9 cellular contexts compared by ENCODE assay signal in genomic region chr3:152026033-152026556, GRCh38.
DNase-seq lines count a peak whose midpoint lies in the region; ATAC-seq and TF ChIP-seq lines count a peak whose summit lies in the region.
"Had no signal": no experiment of that assay in that cellular context is flagged by ENCODE, and none has a peak within 500 bp of the region (broad histone marks: within the 10 kb centered on the region; RNA-seq: fewer than 3 reads in every experiment).

No MANE protein-coding gene starts in this region.

- no peak overlapping the region for H3K27ac ChIP-seq in psoas muscle

- no peaks in the 10 kb centered on the region for H3K4me1 ChIP-seq in psoas muscle

- no peak overlapping the region for H3K4me3 ChIP-seq in psoas muscle

- H3K27ac Mint-ChIP-seq in stimulated activated naive CD8-positive, alpha-beta T cell treated with anti-CD3 and anti-CD28 coated beads, Interleukin-15, amount 100 ng/mL, for 72 hours: no peak overlapping the region
- H3K27ac Mint-ChIP-seq: activated CD4-positive, alpha-beta memory T cell treated with anti-CD3 and anti-CD28 coated beads for 36 hours had no signal

- H3K27me3 ChIP-seq in psoas muscle (ENCODE audit: insufficient read depth in 3 of 3, low read length in 2 of 3): no peaks in the 10 kb centered on the region

- intact Hi-C loops in psoas muscle (cut with DNase I): no loop called here

- H3K27me3 Mint-ChIP-seq in stimulated activated naive CD8-positive, alpha-beta T cell treated with anti-CD3 and anti-CD28 coated beads, Interleukin-15, amount 100 ng/mL, for 72 hours: peaks cover 7% of the 10 kb centered on the region

- 82% methylated on average over 5 of the region's 5 CpGs for WGBS in psoas muscle, 3 donors

- DNase-seq in GM04503 (ENCODE audit: low read depth) (peak; percentile 54), NCI-H226 (peak; percentile 49), brain pericyte (ENCODE audit: low read depth, low spot score) (peak; percentile 17), omental fat pad (ENCODE audit: low spot score) (no peak), psoas muscle (no peak)
- DNase-seq in stimulated activated naive CD8-positive, alpha-beta T cell treated with anti-CD3 and anti-CD28 coated beads, Interleukin-15, amount 100 ng/mL, for 72 hours: no peak
- DNase-seq in activated CD4-positive, alpha-beta T cell treated with anti-CD3 and anti-CD28 coated beads, Interleukin-2, amount 50 U/mL, for 4 hours: no peak
- DNase-seq: activated CD4-positive, alpha-beta memory T cell treated with anti-CD3 and anti-CD28 coated beads for 36 hours had no signal

- H3K9me3 ChIP-seq in psoas muscle: no peaks in the 10 kb centered on the region

- peak; percentile 48 for ATAC-seq in omental fat pad (ENCODE audit: low FRiP score)
- ATAC-seq in stimulated activated naive CD8-positive, alpha-beta T cell treated with anti-CD3 and anti-CD28 coated beads, Interleukin-15, amount 100 ng/mL, for 72 hours: no peak
- no peak for ATAC-seq in GM21723 (IDR thresholded peaks at IDR 0.05; ENCODE audit: unreplicated experiment)
- ATAC-seq in psoas muscle: no peak

- no peak for TF ChIP-seq CTCF in omental fat pad (IDR thresholded peaks at IDR 0.05)
- TF ChIP-seq CTCF in psoas muscle (IDR thresholded peaks at IDR 0.05): no peak

- no peak overlapping the region for H3K4me3 Mint-ChIP-seq in stimulated activated naive CD8-positive, alpha-beta T cell treated with anti-CD3 and anti-CD28 coated beads, Interleukin-15, amount 100 ng/mL, for 72 hours
- H3K4me3 Mint-ChIP-seq: activated CD4-positive, alpha-beta memory T cell treated with anti-CD3 and anti-CD28 coated beads for 36 hours had no signal

- no peaks in the 10 kb centered on the region for H3K36me3 ChIP-seq in psoas muscle (ENCODE audit: insufficient read depth in 1 of 2, low read depth in 1 of 2)

- H3K4me1 Mint-ChIP-seq in stimulated activated naive CD8-positive, alpha-beta T cell treated with anti-CD3 and anti-CD28 coated beads, Interleukin-15, amount 100 ng/mL, for 72 hours: no peaks in the 10 kb centered on the region

- no peaks in the 10 kb centered on the region for H3K9me3 Mint-ChIP-seq in stimulated activated naive CD8-positive, alpha-beta T cell treated with anti-CD3 and anti-CD28 coated beads, Interleukin-15, amount 100 ng/mL, for 72 hours
- H3K9me3 Mint-ChIP-seq: activated CD4-positive, alpha-beta memory T cell treated with anti-CD3 and anti-CD28 coated beads for 36 hours had no signal

Comparison
In these comparisons a context has a peak if more than half of its experiments do, and no peak if none do; other contexts are left out.
1. DNase-seq: peak in GM04503 (single experiment), NCI-H226 (single experiment) and brain pericyte (single experiment); none in omental fat pad (single experiment), stimulated activated naive CD8-positive, alpha-beta T cell treated with anti-CD3 and anti-CD28 coated beads, Interleukin-15, amount 100 ng/mL, for 72 hours (0 of 2), activated CD4-positive, alpha-beta T cell treated with anti-CD3 and anti-CD28 coated beads, Interleukin-2, amount 50 U/mL, for 4 hours (0 of 2) and psoas muscle (0 of 2).